22 cellular contexts compared by ENCODE assay signal in genomic region chr4:153293675-153294057, GRCh38. TPM values are rescaled to one million over a fixed set of nuclear protein-coding genes. Genes with fewer than 3 reads are reported as not detected.
"Had no signal": no experiment of that assay in that cellular context is flagged by ENCODE, and none has a peak within 500 bp of the region (broad histone marks: within the 10 kb centered on the region; RNA-seq: fewer than 3 reads in every experiment).

No MANE protein-coding gene starts in this region.

- H3K27me3 Mint-ChIP-seq: activated B cell treated with CpG ODN at 0.5 μM for 24 hours; activated CD4-positive, alpha-beta memory T cell treated with anti-CD3 and anti-CD28 coated beads for 36 hours; stimulated activated naive B cell treated with anti-CD40 and anti-IgM and Interleukin-4, amounts not matched to agents 10 μg/mL and 1 μg/mL and 100 μg/mL, for 72 hours had no signal

- ATAC-seq: stimulated activated naive B cell treated with anti-CD40 and anti-IgM and Interleukin-4, amounts not matched to agents 10 μg/mL and 1 μg/mL and 100 μg/mL, for 72 hours had no signal

- H3K36me3 ChIP-seq: sigmoid colon had no signal

- DNase-seq: activated B cell treated with CpG ODN at 0.5 μM for 24 hours; activated CD4-positive, alpha-beta memory T cell treated with anti-CD3 and anti-CD28 coated beads for 36 hours; activated CD4-positive, alpha-beta T cell treated with anti-CD3 and anti-CD28 coated beads for 4 hours; activated effector memory CD4-positive, alpha-beta T cell treated with anti-CD3 and anti-CD28 coated beads, Interleukin-2, amount 50 U/mL, for 16 hours; activated naive CD4-positive, alpha-beta T cell treated with anti-CD3 and anti-CD28 coated beads, Interleukin-2, amount 10 ng/mL, durations not matched to agents 7 days and 5 days; activated T-cell treated with anti-CD3 and anti-CD28 coated beads, Interleukin-2, amount 50 U/mL, for 72 hours; amygdala; effector CD4-positive, alpha-beta T cell; foreskin melanocyte; hippocampal formation; kidney glomerular epithelial cell; left ventricle myocardium superior; mammary epithelial cell; nucleus accumbens; sigmoid colon; stimulated activated CD4-positive, alpha-beta T cell treated with anti-CD3 and anti-CD28 coated beads, Interleukin-2, amount 100 ng/mL, for 48 hours; stimulated activated CD8-positive, alpha-beta memory T cell treated with anti-CD3 and anti-CD28 coated beads, Interleukin-4, amount 100 ng/mL, for 48 hours; stimulated activated naive B cell treated with anti-CD40 and anti-IgM and Interleukin-4, amounts not matched to agents 10 μg/mL and 1 μg/mL and 100 μg/mL, for 72 hours; T-helper 1 cell had no signal

- H3K27ac ChIP-seq: parathyroid adenoma had no signal

- H3K9ac ChIP-seq: parathyroid adenoma had no signal

- H3K27me3 ChIP-seq: sigmoid colon had no signal

- H2AFZ ChIP-seq: parathyroid adenoma had no signal

- H3K79me2 ChIP-seq: parathyroid adenoma had no signal

- H3K4me3 ChIP-seq: sigmoid colon had no signal

- H3K4me3 Mint-ChIP-seq: activated B cell treated with CpG ODN at 0.5 μM for 24 hours; activated CD4-positive, alpha-beta memory T cell treated with anti-CD3 and anti-CD28 coated beads for 36 hours; activated naive CD4-positive, alpha-beta T cell treated with anti-CD3 and anti-CD28 coated beads, Interleukin-2, amount 10 ng/mL, durations not matched to agents 7 days and 5 days; activated T-cell treated with anti-CD3 and anti-CD28 coated beads, Interleukin-2, amount 50 U/mL, for 72 hours; stimulated activated naive B cell treated with anti-CD40 and anti-IgM and Interleukin-4, amounts not matched to agents 10 μg/mL and 1 μg/mL and 100 μg/mL, for 72 hours had no signal

- H3K4me1 ChIP-seq: parathyroid adenoma had no signal

- H3K9me3 ChIP-seq: sigmoid colon had no signal

- H3K9me3 Mint-ChIP-seq: activated naive CD4-positive, alpha-beta T cell treated with anti-CD3 and anti-CD28 coated beads, Interleukin-2, amount 10 ng/mL, durations not matched to agents 7 days and 5 days; activated T-cell treated with anti-CD3 and anti-CD28 coated beads, Interleukin-2, amount 50 U/mL, for 72 hours; stimulated activated naive B cell treated with anti-CD40 and anti-IgM and Interleukin-4, amounts not matched to agents 10 μg/mL and 1 μg/mL and 100 μg/mL, for 72 hours had no signal

- H3K27ac Mint-ChIP-seq: activated B cell treated with CpG ODN at 0.5 μM for 24 hours; activated CD4-positive, alpha-beta memory T cell treated with anti-CD3 and anti-CD28 coated beads for 36 hours; activated naive CD4-positive, alpha-beta T cell treated with anti-CD3 and anti-CD28 coated beads, Interleukin-2, amount 10 ng/mL, durations not matched to agents 7 days and 5 days; activated T-cell treated with anti-CD3 and anti-CD28 coated beads, Interleukin-2, amount 50 U/mL, for 72 hours; stimulated activated naive B cell treated with anti-CD40 and anti-IgM and Interleukin-4, amounts not matched to agents 10 μg/mL and 1 μg/mL and 100 μg/mL, for 72 hours had no signal

RNA-seq across cellular contexts. Expression of gene MND1, which starts 50.8 kb away (rescaled TPM):
- total RNA-seq: cardiac septum, left ventricle myocardium superior, ureter had no signal
